ENCODE assay signal across 1 cellular context in the genomic region with DNA sequence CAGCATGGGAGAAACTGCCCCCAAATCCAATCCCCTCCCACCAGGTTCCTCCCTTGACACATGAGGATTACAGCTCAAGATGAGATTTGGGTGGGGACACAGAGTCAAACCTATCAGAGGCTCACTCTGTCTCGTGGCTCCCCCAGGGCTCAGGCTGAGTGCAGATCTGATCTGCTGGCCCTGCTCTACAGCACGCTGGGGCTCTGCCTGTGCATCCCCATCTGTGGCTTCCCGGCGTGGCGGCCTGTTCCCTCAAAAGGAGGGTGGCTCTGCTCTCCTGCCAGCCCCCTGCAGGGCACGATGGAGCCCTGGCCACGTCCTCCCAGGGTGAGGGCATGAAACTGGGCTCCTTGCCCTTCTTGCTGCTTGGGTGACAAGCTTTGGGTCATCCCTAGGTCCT.
TF ChIP-seq lines count a peak whose summit lies in the region.

No MANE protein-coding gene starts in this region.

TF ChIP-seq in IMR-90, 13 proteins besides CTCF, POLR2A, EP300 and RAD21:
- TF ChIP-seq MAZ (IDR thresholded peaks at IDR 0.05; ENCODE audit: borderline replicate concordance, low read depth, low read length) (no peak), BHLHE40 (IDR thresholded peaks at IDR 0.05; ENCODE audit: low read depth, low read length) (no peak), NFE2L2 (IDR thresholded peaks at IDR 0.05; ENCODE audit: low read depth, low read length) (no peak), MAFK (IDR thresholded peaks at IDR 0.05; ENCODE audit: low read depth, low read length) (no peak), FOS (IDR thresholded peaks at IDR 0.05; ENCODE audit: low read depth, low read length) (no peak), RFX5 (IDR thresholded peaks at IDR 0.05; ENCODE audit: low read depth, low read length) (no peak), MXI1 (IDR thresholded peaks at IDR 0.05; ENCODE audit: borderline replicate concordance, low read depth, low read length) (no peak), CEBPB (IDR thresholded peaks at IDR 0.05; ENCODE audit: low read depth, low read length) (no peak), RCOR1 (IDR thresholded peaks at IDR 0.05; ENCODE audit: insufficient replicate concordance, low read length) (no peak), SMC3 (IDR thresholded peaks at IDR 0.05; ENCODE audit: low read depth, low read length) (no peak), CHD1 (IDR thresholded peaks at IDR 0.05; ENCODE audit: low read depth, low read length) (no peak)
- TF ChIP-seq, protein P1, sequence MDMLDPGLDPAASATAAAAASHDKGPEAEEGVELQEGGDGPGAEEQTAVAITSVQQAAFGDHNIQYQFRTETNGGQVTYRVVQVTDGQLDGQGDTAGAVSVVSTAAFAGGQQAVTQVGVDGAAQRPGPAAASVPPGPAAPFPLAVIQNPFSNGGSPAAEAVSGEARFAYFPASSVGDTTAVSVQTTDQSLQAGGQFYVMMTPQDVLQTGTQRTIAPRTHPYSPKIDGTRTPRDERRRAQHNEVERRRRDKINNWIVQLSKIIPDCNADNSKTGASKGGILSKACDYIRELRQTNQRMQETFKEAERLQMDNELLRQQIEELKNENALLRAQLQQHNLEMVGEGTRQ (IDR thresholded peaks at IDR 0.05; ENCODE audit: low read depth, low read length) = no peak
- TF ChIP-seq, protein P2, sequence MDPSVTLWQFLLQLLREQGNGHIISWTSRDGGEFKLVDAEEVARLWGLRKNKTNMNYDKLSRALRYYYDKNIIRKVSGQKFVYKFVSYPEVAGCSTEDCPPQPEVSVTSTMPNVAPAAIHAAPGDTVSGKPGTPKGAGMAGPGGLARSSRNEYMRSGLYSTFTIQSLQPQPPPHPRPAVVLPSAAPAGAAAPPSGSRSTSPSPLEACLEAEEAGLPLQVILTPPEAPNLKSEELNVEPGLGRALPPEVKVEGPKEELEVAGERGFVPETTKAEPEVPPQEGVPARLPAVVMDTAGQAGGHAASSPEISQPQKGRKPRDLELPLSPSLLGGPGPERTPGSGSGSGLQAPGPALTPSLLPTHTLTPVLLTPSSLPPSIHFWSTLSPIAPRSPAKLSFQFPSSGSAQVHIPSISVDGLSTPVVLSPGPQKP (IDR thresholded peaks at IDR 0.05; ENCODE audit: borderline replicate concordance, low read depth, low read length) = no peak
